In the genomic region with DNA sequence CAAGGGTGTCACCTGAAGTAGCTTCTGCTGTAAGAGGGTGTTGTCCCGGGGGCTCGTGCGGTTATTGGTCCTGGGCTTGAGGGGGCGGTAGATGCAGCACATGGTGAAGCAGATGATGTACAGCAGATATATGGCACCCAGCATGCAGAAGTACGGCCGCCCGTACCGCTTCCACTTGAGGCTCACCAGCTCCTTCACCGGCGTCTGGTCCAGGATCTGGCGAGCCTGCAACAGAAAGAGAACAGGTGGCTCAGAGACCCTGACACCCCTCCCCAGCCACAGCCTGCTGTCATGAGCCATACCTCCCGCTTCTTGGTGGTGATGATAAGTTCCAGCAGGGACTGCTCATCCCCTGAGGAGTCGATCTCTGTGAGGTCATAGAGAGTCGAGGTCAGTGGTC, we compare ENCODE assay signal across 1 cellular context.
A peak's percentile ranks its signal among the peaks of the same experiment; 100 is the strongest.
TF ChIP-seq lines count a peak whose summit lies in the region.

No MANE protein-coding gene starts in this region.

TF ChIP-seq in K562, 482 proteins besides CTCF, POLR2A, EP300 and RAD21:
- TF ChIP-seq POLR2B (IDR thresholded peaks at IDR 0.05; ENCODE audit: low read depth, partially characterized antibody): no peak
- TF ChIP-seq, protein P1, sequence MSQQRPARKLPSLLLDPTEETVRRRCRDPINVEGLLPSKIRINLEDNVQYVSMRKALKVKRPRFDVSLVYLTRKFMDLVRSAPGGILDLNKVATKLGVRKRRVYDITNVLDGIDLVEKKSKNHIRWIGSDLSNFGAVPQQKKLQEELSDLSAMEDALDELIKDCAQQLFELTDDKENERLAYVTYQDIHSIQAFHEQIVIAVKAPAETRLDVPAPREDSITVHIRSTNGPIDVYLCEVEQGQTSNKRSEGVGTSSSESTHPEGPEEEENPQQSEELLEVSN (IDR thresholded peaks at IDR 0.05; ENCODE audit: borderline replicate concordance in 1 of 2, extremely low read depth in 1 of 2, insufficient read depth in 1 of 2, insufficient read length in 1 of 2, low read depth in 1 of 2, low read length in 1 of 2, poor library complexity in 1 of 2, severe bottlenecking in 1 of 2): peak in 1 of 2 experiments; percentile 36
- no peak for TF ChIP-seq HNRNPUL1 (IDR thresholded peaks at IDR 0.05; ENCODE audit: low read length)
- 0 out of 2 replicates have a peak, but pooled peaks have one; percentile 26 for TF ChIP-seq ZNF124 (CRISPR knock-in tag; IDR thresholded peaks at IDR 0.05)
